ENCODE assay signal across 2 cellular contexts in genomic region chr3:179661777-179662176, GRCh38.
TF ChIP-seq lines count a peak whose summit lies in the region.

No MANE protein-coding gene starts in this region.

TF ChIP-seq in HepG2, 621 proteins besides CTCF, POLR2A, EP300 and RAD21:
- TF ChIP-seq DNMT3B (CRISPR knock-in tag; conservative IDR thresholded peaks at IDR 0.05) = no peak
- TF ChIP-seq CREB1 (IDR thresholded peaks at IDR 0.05) = peak; percentile 61
- no peak for TF ChIP-seq CREB1 (CRISPR knock-in tag; IDR thresholded peaks at IDR 0.05)
- no peak for TF ChIP-seq MYC (CRISPR knock-in tag; IDR thresholded peaks at IDR 0.05; ENCODE audit: borderline replicate concordance)
- 0 out of 2 replicates have a peak, but pooled peaks have one; percentile 22 for TF ChIP-seq TRAFD1 (CRISPR knock-in tag; IDR thresholded peaks at IDR 0.05; ENCODE audit: borderline replicate concordance)
- TF ChIP-seq HMGXB3 (CRISPR knock-in tag; IDR thresholded peaks at IDR 0.05; ENCODE audit: borderline replicate concordance) = no peak
- no peak for TF ChIP-seq ZNF235 (CRISPR knock-in tag; IDR thresholded peaks at IDR 0.05; ENCODE audit: borderline replicate concordance)
- TF ChIP-seq GABPB1 (CRISPR knock-in tag; IDR thresholded peaks at IDR 0.05) = no peak
TF ChIP-seq in HepG2: peak in this region for 2.

TF ChIP-seq in HEK293, 187 proteins besides CTCF, POLR2A, EP300 and RAD21:
- peak; percentile 50; the same call in 1 of the 2 replicates for TF ChIP-seq ZNF629 (tag by site-specific recombination; IDR thresholded peaks at IDR 0.05)
- no peak for TF ChIP-seq ZNF114 (tag by site-specific recombination; IDR thresholded peaks at IDR 0.05)
- TF ChIP-seq ZNF426 (tag by site-specific recombination; IDR thresholded peaks at IDR 0.05) = no peak
- no peak for TF ChIP-seq ZNF112 (tag by site-specific recombination; IDR thresholded peaks at IDR 0.05)
- TF ChIP-seq ZIC2 (tag by site-specific recombination; IDR thresholded peaks at IDR 0.05) = no peak
- no peak for TF ChIP-seq HIC1 (tag by site-specific recombination; IDR thresholded peaks at IDR 0.05)
- TF ChIP-seq, protein P1, sequence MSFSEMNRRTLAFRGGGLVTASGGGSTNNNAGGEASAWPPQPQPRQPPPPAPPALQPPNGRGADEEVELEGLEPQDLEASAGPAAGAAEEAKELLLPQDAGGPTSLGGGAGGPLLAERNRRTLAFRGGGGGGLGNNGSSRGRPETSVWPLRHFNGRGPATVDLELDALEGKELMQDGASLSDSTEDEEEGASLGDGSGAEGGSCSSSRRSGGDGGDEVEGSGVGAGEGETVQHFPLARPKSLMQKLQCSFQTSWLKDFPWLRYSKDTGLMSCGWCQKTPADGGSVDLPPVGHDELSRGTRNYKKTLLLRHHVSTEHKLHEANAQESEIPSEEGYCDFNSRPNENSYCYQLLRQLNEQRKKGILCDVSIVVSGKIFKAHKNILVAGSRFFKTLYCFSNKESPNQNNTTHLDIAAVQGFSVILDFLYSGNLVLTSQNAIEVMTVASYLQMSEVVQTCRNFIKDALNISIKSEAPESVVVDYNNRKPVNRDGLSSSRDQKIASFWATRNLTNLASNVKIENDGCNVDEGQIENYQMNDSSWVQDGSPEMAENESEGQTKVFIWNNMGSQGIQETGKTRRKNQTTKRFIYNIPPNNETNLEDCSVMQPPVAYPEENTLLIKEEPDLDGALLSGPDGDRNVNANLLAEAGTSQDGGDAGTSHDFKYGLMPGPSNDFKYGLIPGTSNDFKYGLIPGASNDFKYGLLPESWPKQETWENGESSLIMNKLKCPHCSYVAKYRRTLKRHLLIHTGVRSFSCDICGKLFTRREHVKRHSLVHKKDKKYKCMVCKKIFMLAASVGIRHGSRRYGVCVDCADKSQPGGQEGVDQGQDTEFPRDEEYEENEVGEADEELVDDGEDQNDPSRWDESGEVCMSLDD (tag by site-specific recombination; IDR thresholded peaks at IDR 0.05) = no peak
- TF ChIP-seq GLI4 (tag by site-specific recombination; IDR thresholded peaks at IDR 0.05) = no peak
- no peak for TF ChIP-seq ZBTB8A (tag by site-specific recombination; IDR thresholded peaks at IDR 0.05)
